ENCODE assay signal across 24 cellular contexts in the genomic region with DNA sequence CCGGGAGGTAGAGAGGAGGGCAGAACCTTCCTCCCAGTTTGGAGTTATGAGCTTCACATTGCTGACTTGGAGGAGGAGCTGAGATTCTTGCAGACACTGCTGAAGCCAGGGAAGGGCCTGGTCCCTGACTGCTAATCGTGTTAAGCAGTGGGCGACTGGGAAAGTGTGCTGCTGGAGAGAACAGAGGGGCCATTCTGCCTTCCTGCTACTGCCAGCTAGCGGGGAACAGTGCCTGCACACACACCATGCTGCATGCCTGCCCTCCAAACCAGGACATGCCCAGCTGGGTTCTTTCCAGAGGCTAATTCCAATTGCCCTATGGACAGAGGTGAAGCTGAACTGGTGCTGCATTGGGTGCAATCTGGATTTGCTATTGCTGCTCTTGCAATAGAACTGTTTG.
DNase-seq lines count a peak whose midpoint lies in the region; ATAC-seq, FAIRE-seq and TF ChIP-seq lines count a peak whose summit lies in the region.
"Had no signal": no experiment of that assay in that cellular context is flagged by ENCODE, and none has a peak within 500 bp of the region (broad histone marks: within the 10 kb centered on the region; RNA-seq: fewer than 3 reads in every experiment).

No MANE protein-coding gene starts in this region.

- H3K79me1 ChIP-seq in neuronal stem cell (ENCODE audit: low read depth, low read length): no peaks in the 10 kb centered on the region

- H3K36me3 Mint-ChIP-seq in mesothelial cell of epicardium: no peaks in the 10 kb centered on the region
- H3K36me3 Mint-ChIP-seq: CD14-positive monocyte had no signal

- no peak overlapping the region for H3K4me3 Mint-ChIP-seq in mesothelial cell of epicardium
- H3K4me3 Mint-ChIP-seq: CD14-positive monocyte, H9, IgD-negative memory B cell had no signal

- H3K9me3 ChIP-seq in SK-N-SH (no peaks in the 10 kb centered on the region), left ventricle myocardium inferior (replicated peaks) (no peaks in the 10 kb centered on the region), neuronal stem cell (replicated peaks in 1 of 2; ENCODE audit: control insufficient read depth in 2 of 2, insufficient read depth in 1 of 2, low read depth in 1 of 2, low read length in 2 of 2) (peaks cover 0 to 2% of the 10 kb centered on the region in 2 donors)
- H3K9me3 ChIP-seq: BE2C had no signal

- ATAC-seq in SK-N-SH treated with all-trans-retinoic acid at 6 μM for 48 hours: no peak
- ATAC-seq in HG02798 (IDR thresholded peaks at IDR 0.05; ENCODE audit: poor library complexity, unreplicated experiment): no peak
- ATAC-seq: PC-3 had no signal

- no peak overlapping the region for H3K27ac Mint-ChIP-seq in mesothelial cell of epicardium
- H3K27ac Mint-ChIP-seq: CD14-positive monocyte, H9, IgD-negative memory B cell had no signal

- no peaks in the 10 kb centered on the region for H3K79me2 ChIP-seq in SK-N-SH (ENCODE audit: insufficient read depth)

- 16% methylated on average over 3 of the region's 4 CpGs for WGBS in SK-N-SH (ENCODE audit: low lambda C conversion rate)
- WGBS in neuronal stem cell (ENCODE audit: extremely low coverage in 2 of 2, insufficient read length in 2 of 2, insufficient replicate concordance in 1 of 2), 2 donors: no CpG with 5 or more reads among the region's 4 CpGs

- H3K14ac ChIP-seq in neuronal stem cell (ENCODE audit: low read length): no peak overlapping the region

- H4K8ac ChIP-seq in neuronal stem cell (ENCODE audit: low read depth, low read length): no peak overlapping the region

- H3K36me3 ChIP-seq in SK-N-SH (replicated peaks in 1 of 2; ENCODE audit: control insufficient read depth in 1 of 2, insufficient read depth in 2 of 2, low read length in 1 of 2) (no peaks in the 10 kb centered on the region), left ventricle myocardium inferior (no peaks in the 10 kb centered on the region), neuronal stem cell (replicated peaks in 1 of 2; ENCODE audit: control insufficient read depth in 2 of 2, insufficient read depth in 2 of 2, low read length in 2 of 2) (no peaks in the 10 kb centered on the region)
- H3K36me3 ChIP-seq: BE2C had no signal

- DNase-seq in SK-N-SH: peak; percentile 19
- DNase-seq in SK-MEL-5 (ENCODE audit: low read depth, low spot score): peak; percentile 20
- DNase-seq in left ventricle myocardium inferior: no peak
- no peak for DNase-seq in neuronal stem cell (ENCODE audit: low spot score)
- no peak for DNase-seq in HTR-8/SVneo (ENCODE audit: insufficient read length, low spot score)
- no peak for DNase-seq in mesothelial cell of epicardium (ENCODE audit: low spot score in 2 of 2, unreplicated experiment in 2 of 2)
- DNase-seq: BE2C; Calu3; DMS79 treated with DMSO at 0.1 percent for 48 hours; H9; MM.1S; NCI-H2029; NCI-H446; NCI-H524 treated with DMSO at 0.1 percent for 48 hours; NCI-H774; NK-92 treated with Interleukin-12 subunit alpha and Interleukin-12 subunit beta, amount 100 ng/mL, for 24 hours; PC-3 had no signal

- no peak overlapping the region for H2AK5ac ChIP-seq in neuronal stem cell (ENCODE audit: low read depth, low read length)

- no peaks in the 10 kb centered on the region for H3F3A ChIP-seq in SK-N-SH (replicated peaks; ENCODE audit: insufficient read depth)

- H3K4me1 Mint-ChIP-seq in mesothelial cell of epicardium: no peaks in the 10 kb centered on the region
- H3K4me1 Mint-ChIP-seq: CD14-positive monocyte had no signal

- H3K4me1 ChIP-seq in SK-N-SH (ENCODE audit: control insufficient read depth in 1 of 2, insufficient read depth in 2 of 2, low read depth in 1 of 2, low read length in 1 of 2) (peaks cover 0 to 11% of the 10 kb centered on the region in 2 experiments; a peak in 1 of 4 replicates), left ventricle myocardium inferior (peaks cover 1% of the 10 kb centered on the region), neuronal stem cell (ENCODE audit: control insufficient read depth in 2 of 2, insufficient read depth in 1 of 2, low read depth in 1 of 2, low read length in 2 of 2) (peaks cover 0 to 1% of the 10 kb centered on the region in 2 donors)
- H3K4me1 ChIP-seq: BE2C had no signal

- H4K20me1 ChIP-seq in SK-N-SH (ENCODE audit: insufficient read depth): no peaks in the 10 kb centered on the region

- TF ChIP-seq EP300 in SK-N-SH (IDR thresholded peaks at IDR 0.05; ENCODE audit: borderline replicate concordance in 1 of 2, low read depth in 1 of 2, low read length in 1 of 2): no peak

- no peak for FAIRE-seq in HTR-8/SVneo (lab: Jason Lieb, UNC)
- FAIRE-seq: GM18507 had no signal

- H3K4me2 ChIP-seq in SK-N-SH (no peak overlapping the region), neuronal stem cell (ENCODE audit: insufficient read depth, low read length, poor library complexity, severe bottlenecking) (no peak overlapping the region)
- H3K4me2 ChIP-seq: KMS-11 had no signal

- TF ChIP-seq RAD21 in SK-N-SH (IDR thresholded peaks at IDR 0.05; ENCODE audit: low read length): peak; percentile 2; the same call in 1 of the 2 replicates

- H2BK5ac ChIP-seq in neuronal stem cell (ENCODE audit: low read length): no peak overlapping the region

- H4K91ac ChIP-seq in neuronal stem cell (ENCODE audit: low read depth, low read length, poor library complexity): no peak overlapping the region

- intact Hi-C loops in left ventricle myocardium inferior (cut with micrococcal nuclease): no loop called here

- no peaks in the 10 kb centered on the region for H3K9me2 ChIP-seq in SK-N-SH

- H2BK120ac ChIP-seq in neuronal stem cell (ENCODE audit: low read depth, low read length): no peak overlapping the region

- H3K18ac ChIP-seq in neuronal stem cell (ENCODE audit: low read length): peak overlapping the region; percentile 3

- H3K27me3 ChIP-seq in SK-N-SH (ENCODE audit: insufficient read depth) (no peaks in the 10 kb centered on the region), left ventricle myocardium inferior (ENCODE audit: low read depth) (peaks cover 6% of the 10 kb centered on the region), neuronal stem cell (ENCODE audit: control insufficient read depth in 3 of 3, insufficient read depth in 3 of 3, low read depth in 1 of 3, low read length in 3 of 3) (no peaks in the 10 kb centered on the region)
- H3K27me3 ChIP-seq: BE2C had no signal

- H3K9ac ChIP-seq in SK-N-SH (no peak overlapping the region), neuronal stem cell (ENCODE audit: low read depth, low read length, poor library complexity) (no peak overlapping the region)
- H3K9ac ChIP-seq: KMS-11 had no signal

- no peak for TF ChIP-seq CTCF in SK-N-SH (IDR thresholded peaks at IDR 0.05)
- peak; percentile 12 for TF ChIP-seq CTCF in left ventricle myocardium inferior (IDR thresholded peaks at IDR 0.05; ENCODE audit: borderline replicate concordance)
- TF ChIP-seq CTCF in mesothelial cell of epicardium (IDR thresholded peaks at IDR 0.05; ENCODE audit: unreplicated experiment): no peak

- H2BK15ac ChIP-seq in neuronal stem cell (ENCODE audit: low read length): no peak overlapping the region

- peaks cover 14% of the 10 kb centered on the region for H3K9me3 Mint-ChIP-seq in mesothelial cell of epicardium

- in situ Hi-C loops in SK-MEL-5 (cut with HindIII; ENCODE audit: low pct_unique_long_range_greater_than_20kb, low sequenced_read_pairs): no loop called here

- H3K27ac ChIP-seq in SK-N-SH (ENCODE audit: low read depth in 2 of 2, low read length in 1 of 2) (no peak overlapping the region), left ventricle myocardium inferior (replicated peaks) (no peak overlapping the region), neuronal stem cell (replicated peaks; ENCODE audit: low read length) (no peak overlapping the region)
- H3K27ac ChIP-seq: 22Rv1, KMS-11 had no signal

- POLR2A ChIA-PET in SK-N-SH (lab: Yijun Ruan, JAX): no interaction called here

- CTCF ChIA-PET in SK-N-SH (lab: Yijun Ruan, JAX): interaction anchor here (1.0 to 1.3 kb wide), 3 partner anchors 14 to 279 kb away, joined by 3 to 6 read pairs (median 3); no protein-coding TSS in a partner anchor

- H3K4ac ChIP-seq in neuronal stem cell (ENCODE audit: low read length): no peak overlapping the region

- H2BK12ac ChIP-seq in neuronal stem cell (ENCODE audit: low read length): no peak overlapping the region

- peaks cover 5% of the 10 kb centered on the region for H3K27me3 Mint-ChIP-seq in mesothelial cell of epicardium (ENCODE audit: low read depth)
- H3K27me3 Mint-ChIP-seq: IgD-negative memory B cell had no signal

- no peak overlapping the region for H3K23ac ChIP-seq in neuronal stem cell (ENCODE audit: low read depth, low read length, poor library complexity)

- H3K4me3 ChIP-seq in SK-N-SH (ENCODE audit: low read depth in 2 of 2, low read length in 1 of 2) (no peak overlapping the region), left ventricle myocardium inferior (no peak overlapping the region), neuronal stem cell (ENCODE audit: low read length in 2 of 2) (no peak overlapping the region)

- no peak overlapping the region for H2AFZ ChIP-seq in SK-N-SH (ENCODE audit: low read depth)
- H2AFZ ChIP-seq in neuronal stem cell (ENCODE audit: low read length): no peak overlapping the region

TF ChIP-seq in SK-N-SH treated with all-trans-retinoic acid at 6 μM for 48 hours, 23 proteins besides CTCF, POLR2A, EP300 and RAD21 (continues in another document):
- TF ChIP-seq PPARA (CRISPR knock-in tag; IDR thresholded peaks at IDR 0.05; ENCODE audit: borderline replicate concordance): no peak
- no peak for TF ChIP-seq ZC3H10 (CRISPR knock-in tag; IDR thresholded peaks at IDR 0.05)
- TF ChIP-seq PATZ1 (CRISPR knock-in tag; IDR thresholded peaks at IDR 0.05; ENCODE audit: borderline replicate concordance): no peak
- no peak for TF ChIP-seq BACH2 (CRISPR knock-in tag; IDR thresholded peaks at IDR 0.05; ENCODE audit: borderline replicate concordance)
- TF ChIP-seq ISL1 (CRISPR knock-in tag; IDR thresholded peaks at IDR 0.05): no peak
- no peak for TF ChIP-seq ESRRG (CRISPR knock-in tag; IDR thresholded peaks at IDR 0.05)
- TF ChIP-seq RARB (CRISPR knock-in tag; IDR thresholded peaks at IDR 0.05): no peak
- TF ChIP-seq CSDC2 (CRISPR knock-in tag; IDR thresholded peaks at IDR 0.05): no peak

Comparison
In these comparisons a context has a peak if more than half of its experiments do, and no peak if none do; other contexts are left out.
1. DNase-seq: peak in SK-N-SH (single experiment) and SK-MEL-5 (single experiment); none in left ventricle myocardium inferior (single experiment), neuronal stem cell (single experiment), HTR-8/SVneo (single experiment) and mesothelial cell of epicardium (0 of 2).